In genomic region chr9:126514037-126514821, GRCh38 we compare ENCODE assay signal across 8 cellular contexts.
A peak's percentile ranks its signal among the peaks of the same experiment; 100 is the strongest.
DNase-seq lines count a peak whose midpoint lies in the region; ATAC-seq and TF ChIP-seq lines count a peak whose summit lies in the region.

No MANE protein-coding gene starts in this region.

- H3K4me1 ChIP-seq in left lung = peaks cover 12 to 35% of the 10 kb centered on the region in 2 donors
- no peaks in the 10 kb centered on the region for H3K4me1 ChIP-seq in PC-9 (replicated peaks; ENCODE audit: insufficient read depth)

- H3K36me3 Mint-ChIP-seq in activated B cell treated with CpG ODN at 0.5 μM for 24 hours (ENCODE audit: low read depth) = no peaks in the 10 kb centered on the region

- CTCF ChIA-PET in activated B cell treated with CpG ODN at 0.5 μM for 24 hours (lab: Charles Lee) = interaction anchor here (0.8 to 4.3 kb wide), 7 partner anchors 11 to 44 kb away, joined by 3 to 26 read pairs (median 4); no protein-coding TSS in a partner anchor
- CTCF ChIA-PET in PC-9 (lab: Charles Lee) = interaction anchor here (0.6 kb wide), 1 partner anchor 18 kb away, joined by 3 read pairs; no protein-coding TSS in a partner anchor

- no peak overlapping the region for H3K4me3 Mint-ChIP-seq in activated B cell treated with CpG ODN at 0.5 μM for 24 hours

- no peaks in the 10 kb centered on the region for H3K9me3 Mint-ChIP-seq in activated B cell treated with CpG ODN at 0.5 μM for 24 hours

- intact Hi-C loops in activated B cell treated with CpG ODN at 0.5 μM for 24 hours (cut with micrococcal nuclease) (loop anchor here (1.0 kb wide), 2 partner anchors 13 to 44 kb away; no protein-coding TSS in a partner anchor), left lung (cut with DNase I) (no loop called here), PC-9 (cut with micrococcal nuclease; ENCODE audit: unreplicated experiment) (no loop called here)

- H3K27me3 ChIP-seq in left lung (peaks cover 44 to 73% of the 10 kb centered on the region in 2 donors), PC-9 (ENCODE audit: insufficient read depth, low read depth) (peaks cover 29% of the 10 kb centered on the region)

- H3K4me1 Mint-ChIP-seq in activated B cell treated with CpG ODN at 0.5 μM for 24 hours = peaks cover 22% of the 10 kb centered on the region

- H3K4me2 ChIP-seq in PC-9 = no peak overlapping the region

- POLR2A ChIA-PET in activated B cell treated with CpG ODN at 0.5 μM for 24 hours (lab: Charles Lee) (no interaction called here), PC-9 (lab: Charles Lee; ENCODE audit: unreplicated experiment) (no interaction called here)

- H3K36me3 ChIP-seq in left lung (no peaks in the 10 kb centered on the region), PC-9 (ENCODE audit: low read depth) (no peaks in the 10 kb centered on the region)

- TF ChIP-seq CTCF in activated B cell treated with CpG ODN at 0.5 μM for 24 hours (IDR thresholded peaks at IDR 0.05) = no peak
- TF ChIP-seq CTCF in coronary artery (IDR thresholded peaks at IDR 0.05) = peak; percentile 21
- TF ChIP-seq CTCF in left lung (IDR thresholded peaks at IDR 0.05) = peak; percentile 49 to 72
- TF ChIP-seq CTCF in PC-9 (conservative IDR thresholded peaks at IDR 0.05) = no peak

- H3K9me3 ChIP-seq in left lung = no peaks in the 10 kb centered on the region
- H3K9me3 ChIP-seq in PC-9 (ENCODE audit: insufficient read depth, low read depth) = no peaks in the 10 kb centered on the region

- no peaks in the 10 kb centered on the region for H3K79me2 ChIP-seq in PC-9 (ENCODE audit: low read depth)

- peak; percentile 71 for DNase-seq in COLO829 (ENCODE audit: low spot score)
- DNase-seq in HuH-7.5 (ENCODE audit: low spot score) = peak; percentile 90
- DNase-seq in activated B cell treated with CpG ODN at 0.5 μM for 24 hours = peak; percentile 79
- DNase-seq in coronary artery (ENCODE audit: low spot score) = no peak
- DNase-seq in left lung = peak; percentile 68 to 95
- peak; percentile 24 for DNase-seq in stimulated activated CD8-positive, alpha-beta memory T cell treated with anti-CD3 and anti-CD28 coated beads, Interleukin-12 subunit alpha, Interleukin-12 subunit beta, amount 100 ng/mL, for 24 hours (ENCODE audit: extremely low read depth)
- DNase-seq in medulla oblongata (ENCODE audit: extremely low spot score) = no peak
- no peak for DNase-seq in PC-9

- H3K27ac ChIP-seq in coronary artery (no peak overlapping the region), left lung (no peak overlapping the region), PC-9 (no peak overlapping the region)

- peak overlapping the region; percentile 63 for H3K4me3 ChIP-seq in coronary artery
- H3K4me3 ChIP-seq in left lung = peak overlapping the region in 1 of 2 donors; percentile 20
- H3K4me3 ChIP-seq in PC-9 = no peak overlapping the region

- no peaks in the 10 kb centered on the region for H4K20me1 ChIP-seq in PC-9 (ENCODE audit: insufficient read depth)

- BruUV-seq in PC-9 (replicated peaks; lab: Mats Ljungman, UMichigan) = no TSS peak

- H3K9me2 ChIP-seq in PC-9 (ENCODE audit: insufficient read depth) = no peaks in the 10 kb centered on the region

- H3F3A ChIP-seq in PC-9 (ENCODE audit: insufficient read depth, low read depth) = 0 out of 2 replicates have a peak, but pooled peaks cover 5% of the 10 kb centered on the region

- ATAC-seq in activated B cell treated with CpG ODN at 0.5 μM for 24 hours (ENCODE audit: low read depth) = peak; percentile 96
- peak; percentile 84 for ATAC-seq in left lung

- peaks cover 48% of the 10 kb centered on the region for H3K27me3 Mint-ChIP-seq in activated B cell treated with CpG ODN at 0.5 μM for 24 hours

- H3K27ac Mint-ChIP-seq in activated B cell treated with CpG ODN at 0.5 μM for 24 hours = no peak overlapping the region

- H2AFZ ChIP-seq in PC-9 = no peak overlapping the region

Comparison
In these comparisons a context has a peak if more than half of its experiments do, and no peak if none do; other contexts are left out.
1. DNase-seq: peak in COLO829 (single experiment), HuH-7.5 (single experiment), activated B cell treated with CpG ODN at 0.5 μM for 24 hours (single experiment), left lung (2 of 2) and stimulated activated CD8-positive, alpha-beta memory T cell treated with anti-CD3 and anti-CD28 coated beads, Interleukin-12 subunit alpha, Interleukin-12 subunit beta, amount 100 ng/mL, for 24 hours (single experiment); none in coronary artery (single experiment), medulla oblongata (single experiment) and PC-9 (0 of 2).
2. CTCF ChIP-seq: peak in coronary artery (single experiment) and left lung (2 of 2); none in activated B cell treated with CpG ODN at 0.5 μM for 24 hours (single experiment) and PC-9 (single experiment).